1 cellular context compared by ENCODE assay signal in the genomic region with DNA sequence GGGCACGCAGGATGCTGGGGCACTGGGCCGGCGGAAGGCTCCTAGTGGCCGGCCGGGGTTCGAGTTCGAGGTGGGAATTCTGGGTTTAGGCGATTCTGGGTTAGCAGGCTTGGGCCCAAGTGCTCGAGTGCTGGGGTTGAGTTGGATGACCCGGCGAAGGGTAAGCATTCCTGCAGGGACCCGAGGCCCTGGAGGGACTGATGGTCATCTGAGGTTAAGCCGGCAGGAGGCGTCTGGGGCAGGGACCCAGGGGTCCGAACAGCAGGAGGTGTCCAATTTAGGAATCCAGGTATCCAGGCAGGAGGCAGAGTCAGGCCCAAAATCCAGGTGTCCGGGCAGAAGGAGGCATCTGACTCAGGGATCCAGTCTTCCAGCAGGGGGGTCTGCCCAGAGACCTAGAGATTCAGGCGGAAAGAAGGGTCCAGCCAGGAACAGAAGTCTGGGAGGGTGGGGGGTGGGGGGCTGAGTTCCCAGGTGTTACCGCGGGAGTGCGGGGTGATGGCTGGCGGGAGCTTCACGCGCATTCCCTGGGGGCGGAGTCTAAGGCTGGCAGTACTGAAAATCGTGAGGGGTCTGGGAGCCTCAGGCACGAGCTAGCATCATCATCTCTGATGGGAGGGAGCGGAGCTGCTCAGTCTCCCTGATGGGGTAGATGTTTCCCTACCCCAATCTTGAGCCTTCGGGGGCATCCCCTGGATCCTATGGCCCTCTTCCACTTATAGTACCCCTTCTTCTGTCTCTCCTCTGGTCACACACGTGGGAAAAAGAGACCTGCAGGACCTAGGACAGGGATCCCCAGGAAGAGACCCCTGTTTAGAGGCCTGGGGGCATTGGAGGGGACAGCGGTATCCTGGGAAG.
A peak's percentile ranks its signal among the peaks of the same experiment; 100 is the strongest.
TF ChIP-seq lines count a peak whose summit lies in the region.

No MANE protein-coding gene starts in this region.

TF ChIP-seq in K562, 482 proteins besides CTCF, POLR2A, EP300 and RAD21 (continues in another document):
- TF ChIP-seq, protein P1, sequence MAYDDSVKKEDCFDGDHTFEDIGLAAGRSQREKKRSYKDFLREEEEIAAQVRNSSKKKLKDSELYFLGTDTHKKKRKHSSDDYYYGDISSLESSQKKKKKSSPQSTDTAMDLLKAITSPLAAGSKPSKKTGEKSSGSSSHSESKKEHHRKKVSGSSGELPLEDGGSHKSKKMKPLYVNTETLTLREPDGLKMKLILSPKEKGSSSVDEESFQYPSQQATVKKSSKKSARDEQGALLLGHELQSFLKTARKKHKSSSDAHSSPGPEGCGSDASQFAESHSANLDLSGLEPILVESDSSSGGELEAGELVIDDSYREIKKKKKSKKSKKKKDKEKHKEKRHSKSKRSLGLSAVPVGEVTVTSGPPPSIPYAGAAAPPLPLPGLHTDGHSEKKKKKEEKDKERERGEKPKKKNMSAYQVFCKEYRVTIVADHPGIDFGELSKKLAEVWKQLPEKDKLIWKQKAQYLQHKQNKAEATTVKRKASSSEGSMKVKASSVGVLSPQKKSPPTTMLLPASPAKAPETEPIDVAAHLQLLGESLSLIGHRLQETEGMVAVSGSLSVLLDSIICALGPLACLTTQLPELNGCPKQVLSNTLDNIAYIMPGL (CRISPR knock-in tag; IDR thresholded peaks at IDR 0.05) = 0 out of 2 replicates have a peak, but pooled peaks have one; percentile 23
- TF ChIP-seq HMG20B (CRISPR knock-in tag; IDR thresholded peaks at IDR 0.05) (no peak), CAMTA2 (CRISPR knock-in tag; conservative IDR thresholded peaks at IDR 0.05) (0 out of 2 replicates have a peak, but pooled peaks have one; percentile 73), ZKSCAN1 (IDR thresholded peaks at IDR 0.05; ENCODE audit: low read depth, low read length) (0 out of 2 replicates have a peak, but pooled peaks have one; percentile 9), ATF1 (CRISPR knock-in tag; IDR thresholded peaks at IDR 0.05) (no peak), ATF1 (tag; IDR thresholded peaks at IDR 0.05) (peak; percentile 90), CHD4 (IDR thresholded peaks at IDR 0.05; ENCODE audit: insufficient read depth, insufficient replicate concordance, low read depth, low read length, poor library complexity, severe bottlenecking) (peak; percentile 80), SMARCB1 (IDR thresholded peaks at IDR 0.05; ENCODE audit: insufficient read length, low read depth) (no peak), HDAC1 (IDR thresholded peaks at IDR 0.05) (peak in 1 of 2 experiments; percentile 17; a peak in 2 of 4 replicates), ZKSCAN3 (CRISPR knock-in tag; IDR thresholded peaks at IDR 0.05) (no peak), GATAD2B (IDR thresholded peaks at IDR 0.05; ENCODE audit: borderline replicate concordance) (no peak), ZBTB7A (IDR thresholded peaks at IDR 0.05; ENCODE audit: borderline replicate concordance, control insufficient read depth, low read depth, low read length) (0 out of 2 replicates have a peak, but pooled peaks have one; percentile 35), MTA1 (IDR thresholded peaks at IDR 0.05; ENCODE audit: borderline replicate concordance) (0 out of 2 replicates have a peak, but pooled peaks have one; percentile 14), DIDO1 (tag; IDR thresholded peaks at IDR 0.05; ENCODE audit: low read depth) (no peak), ZSCAN32 (CRISPR knock-in tag; IDR thresholded peaks at IDR 0.05) (no peak), SMARCA5 (IDR thresholded peaks at IDR 0.05) (peak; percentile 61; the same call in 1 of the 2 replicates), SMC3 (conservative IDR thresholded peaks at IDR 0.05; ENCODE audit: insufficient read depth, low read depth, low read length) (0 out of 2 replicates have a peak, but pooled peaks have one; percentile 23), HDAC2 (IDR thresholded peaks at IDR 0.05) (0 out of 2 replicates have a peak, but pooled peaks have one; percentile 26), FOSL1 (tag; conservative IDR thresholded peaks at IDR 0.05) (peak; percentile 91), TGIF2 (CRISPR knock-in tag; IDR thresholded peaks at IDR 0.05) (0 out of 2 replicates have a peak, but pooled peaks have one; percentile 44), KAT7 (CRISPR knock-in tag; IDR thresholded peaks at IDR 0.05; ENCODE audit: borderline replicate concordance) (0 out of 2 replicates have a peak, but pooled peaks have one; percentile 45), ZNF830 (CRISPR knock-in tag; IDR thresholded peaks at IDR 0.05) (0 out of 2 replicates have a peak, but pooled peaks have one; percentile 52), NFIC (IDR thresholded peaks at IDR 0.05) (peak; percentile 39; the same call in 1 of the 2 replicates)
- TF ChIP-seq, protein P2, sequence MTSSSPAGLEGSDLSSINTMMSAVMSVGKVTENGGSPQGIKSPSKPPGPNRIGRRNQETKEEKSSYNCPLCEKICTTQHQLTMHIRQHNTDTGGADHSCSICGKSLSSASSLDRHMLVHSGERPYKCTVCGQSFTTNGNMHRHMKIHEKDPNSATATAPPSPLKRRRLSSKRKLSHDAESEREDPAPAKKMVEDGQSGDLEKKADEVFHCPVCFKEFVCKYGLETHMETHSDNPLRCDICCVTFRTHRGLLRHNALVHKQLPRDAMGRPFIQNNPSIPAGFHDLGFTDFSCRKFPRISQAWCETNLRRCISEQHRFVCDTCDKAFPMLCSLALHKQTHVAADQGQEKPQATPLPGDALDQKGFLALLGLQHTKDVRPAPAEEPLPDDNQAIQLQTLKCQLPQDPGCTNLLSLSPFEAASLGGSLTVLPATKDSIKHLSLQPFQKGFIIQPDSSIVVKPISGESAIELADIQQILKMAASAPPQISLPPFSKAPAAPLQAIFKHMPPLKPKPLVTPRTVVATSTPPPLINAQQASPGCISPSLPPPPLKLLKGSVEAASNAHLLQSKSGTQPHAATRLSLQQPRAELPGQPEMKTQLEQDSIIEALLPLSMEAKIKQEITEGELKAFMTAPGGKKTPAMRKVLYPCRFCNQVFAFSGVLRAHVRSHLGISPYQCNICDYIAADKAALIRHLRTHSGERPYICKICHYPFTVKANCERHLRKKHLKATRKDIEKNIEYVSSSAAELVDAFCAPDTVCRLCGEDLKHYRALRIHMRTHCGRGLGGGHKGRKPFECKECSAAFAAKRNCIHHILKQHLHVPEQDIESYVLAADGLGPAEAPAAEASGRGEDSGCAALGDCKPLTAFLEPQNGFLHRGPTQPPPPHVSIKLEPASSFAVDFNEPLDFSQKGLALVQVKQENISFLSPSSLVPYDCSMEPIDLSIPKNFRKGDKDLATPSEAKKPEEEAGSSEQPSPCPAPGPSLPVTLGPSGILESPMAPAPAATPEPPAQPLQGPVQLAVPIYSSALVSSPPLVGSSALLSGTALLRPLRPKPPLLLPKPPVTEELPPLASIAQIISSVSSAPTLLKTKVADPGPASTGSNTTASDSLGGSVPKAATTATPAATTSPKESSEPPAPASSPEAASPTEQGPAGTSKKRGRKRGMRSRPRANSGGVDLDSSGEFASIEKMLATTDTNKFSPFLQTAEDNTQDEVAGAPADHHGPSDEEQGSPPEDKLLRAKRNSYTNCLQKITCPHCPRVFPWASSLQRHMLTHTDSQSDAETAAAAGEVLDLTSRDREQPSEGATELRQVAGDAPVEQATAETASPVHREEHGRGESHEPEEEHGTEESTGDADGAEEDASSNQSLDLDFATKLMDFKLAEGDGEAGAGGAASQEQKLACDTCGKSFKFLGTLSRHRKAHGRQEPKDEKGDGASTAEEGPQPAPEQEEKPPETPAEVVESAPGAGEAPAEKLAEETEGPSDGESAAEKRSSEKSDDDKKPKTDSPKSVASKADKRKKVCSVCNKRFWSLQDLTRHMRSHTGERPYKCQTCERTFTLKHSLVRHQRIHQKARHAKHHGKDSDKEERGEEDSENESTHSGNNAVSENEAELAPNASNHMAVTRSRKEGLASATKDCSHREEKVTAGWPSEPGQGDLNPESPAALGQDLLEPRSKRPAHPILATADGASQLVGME (CRISPR knock-in tag; IDR thresholded peaks at IDR 0.05) = peak; percentile 62; the same call in 1 of the 2 replicates
- TF ChIP-seq, protein P3, sequence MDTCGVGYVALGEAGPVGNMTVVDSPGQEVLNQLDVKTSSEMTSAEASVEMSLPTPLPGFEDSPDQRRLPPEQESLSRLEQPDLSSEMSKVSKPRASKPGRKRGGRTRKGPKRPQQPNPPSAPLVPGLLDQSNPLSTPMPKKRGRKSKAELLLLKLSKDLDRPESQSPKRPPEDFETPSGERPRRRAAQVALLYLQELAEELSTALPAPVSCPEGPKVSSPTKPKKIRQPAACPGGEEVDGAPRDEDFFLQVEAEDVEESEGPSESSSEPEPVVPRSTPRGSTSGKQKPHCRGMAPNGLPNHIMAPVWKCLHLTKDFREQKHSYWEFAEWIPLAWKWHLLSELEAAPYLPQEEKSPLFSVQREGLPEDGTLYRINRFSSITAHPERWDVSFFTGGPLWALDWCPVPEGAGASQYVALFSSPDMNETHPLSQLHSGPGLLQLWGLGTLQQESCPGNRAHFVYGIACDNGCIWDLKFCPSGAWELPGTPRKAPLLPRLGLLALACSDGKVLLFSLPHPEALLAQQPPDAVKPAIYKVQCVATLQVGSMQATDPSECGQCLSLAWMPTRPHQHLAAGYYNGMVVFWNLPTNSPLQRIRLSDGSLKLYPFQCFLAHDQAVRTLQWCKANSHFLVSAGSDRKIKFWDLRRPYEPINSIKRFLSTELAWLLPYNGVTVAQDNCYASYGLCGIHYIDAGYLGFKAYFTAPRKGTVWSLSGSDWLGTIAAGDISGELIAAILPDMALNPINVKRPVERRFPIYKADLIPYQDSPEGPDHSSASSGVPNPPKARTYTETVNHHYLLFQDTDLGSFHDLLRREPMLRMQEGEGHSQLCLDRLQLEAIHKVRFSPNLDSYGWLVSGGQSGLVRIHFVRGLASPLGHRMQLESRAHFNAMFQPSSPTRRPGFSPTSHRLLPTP (IDR thresholded peaks at IDR 0.05; ENCODE audit: borderline replicate concordance, extremely low read depth, insufficient read length) = no peak
- TF ChIP-seq, protein P4, sequence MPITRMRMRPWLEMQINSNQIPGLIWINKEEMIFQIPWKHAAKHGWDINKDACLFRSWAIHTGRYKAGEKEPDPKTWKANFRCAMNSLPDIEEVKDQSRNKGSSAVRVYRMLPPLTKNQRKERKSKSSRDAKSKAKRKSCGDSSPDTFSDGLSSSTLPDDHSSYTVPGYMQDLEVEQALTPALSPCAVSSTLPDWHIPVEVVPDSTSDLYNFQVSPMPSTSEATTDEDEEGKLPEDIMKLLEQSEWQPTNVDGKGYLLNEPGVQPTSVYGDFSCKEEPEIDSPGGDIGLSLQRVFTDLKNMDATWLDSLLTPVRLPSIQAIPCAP (CRISPR knock-in tag; IDR thresholded peaks at IDR 0.05; ENCODE audit: borderline replicate concordance) = no peak
- TF ChIP-seq, protein P5, sequence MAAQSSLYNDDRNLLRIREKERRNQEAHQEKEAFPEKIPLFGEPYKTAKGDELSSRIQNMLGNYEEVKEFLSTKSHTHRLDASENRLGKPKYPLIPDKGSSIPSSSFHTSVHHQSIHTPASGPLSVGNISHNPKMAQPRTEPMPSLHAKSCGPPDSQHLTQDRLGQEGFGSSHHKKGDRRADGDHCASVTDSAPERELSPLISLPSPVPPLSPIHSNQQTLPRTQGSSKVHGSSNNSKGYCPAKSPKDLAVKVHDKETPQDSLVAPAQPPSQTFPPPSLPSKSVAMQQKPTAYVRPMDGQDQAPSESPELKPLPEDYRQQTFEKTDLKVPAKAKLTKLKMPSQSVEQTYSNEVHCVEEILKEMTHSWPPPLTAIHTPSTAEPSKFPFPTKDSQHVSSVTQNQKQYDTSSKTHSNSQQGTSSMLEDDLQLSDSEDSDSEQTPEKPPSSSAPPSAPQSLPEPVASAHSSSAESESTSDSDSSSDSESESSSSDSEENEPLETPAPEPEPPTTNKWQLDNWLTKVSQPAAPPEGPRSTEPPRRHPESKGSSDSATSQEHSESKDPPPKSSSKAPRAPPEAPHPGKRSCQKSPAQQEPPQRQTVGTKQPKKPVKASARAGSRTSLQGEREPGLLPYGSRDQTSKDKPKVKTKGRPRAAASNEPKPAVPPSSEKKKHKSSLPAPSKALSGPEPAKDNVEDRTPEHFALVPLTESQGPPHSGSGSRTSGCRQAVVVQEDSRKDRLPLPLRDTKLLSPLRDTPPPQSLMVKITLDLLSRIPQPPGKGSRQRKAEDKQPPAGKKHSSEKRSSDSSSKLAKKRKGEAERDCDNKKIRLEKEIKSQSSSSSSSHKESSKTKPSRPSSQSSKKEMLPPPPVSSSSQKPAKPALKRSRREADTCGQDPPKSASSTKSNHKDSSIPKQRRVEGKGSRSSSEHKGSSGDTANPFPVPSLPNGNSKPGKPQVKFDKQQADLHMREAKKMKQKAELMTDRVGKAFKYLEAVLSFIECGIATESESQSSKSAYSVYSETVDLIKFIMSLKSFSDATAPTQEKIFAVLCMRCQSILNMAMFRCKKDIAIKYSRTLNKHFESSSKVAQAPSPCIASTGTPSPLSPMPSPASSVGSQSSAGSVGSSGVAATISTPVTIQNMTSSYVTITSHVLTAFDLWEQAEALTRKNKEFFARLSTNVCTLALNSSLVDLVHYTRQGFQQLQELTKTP (IDR thresholded peaks at IDR 0.05; ENCODE audit: low read depth in 1 of 2, partially characterized antibody in 2 of 2) = peak in 1 of 2 experiments; percentile 61
- TF ChIP-seq, protein P6, sequence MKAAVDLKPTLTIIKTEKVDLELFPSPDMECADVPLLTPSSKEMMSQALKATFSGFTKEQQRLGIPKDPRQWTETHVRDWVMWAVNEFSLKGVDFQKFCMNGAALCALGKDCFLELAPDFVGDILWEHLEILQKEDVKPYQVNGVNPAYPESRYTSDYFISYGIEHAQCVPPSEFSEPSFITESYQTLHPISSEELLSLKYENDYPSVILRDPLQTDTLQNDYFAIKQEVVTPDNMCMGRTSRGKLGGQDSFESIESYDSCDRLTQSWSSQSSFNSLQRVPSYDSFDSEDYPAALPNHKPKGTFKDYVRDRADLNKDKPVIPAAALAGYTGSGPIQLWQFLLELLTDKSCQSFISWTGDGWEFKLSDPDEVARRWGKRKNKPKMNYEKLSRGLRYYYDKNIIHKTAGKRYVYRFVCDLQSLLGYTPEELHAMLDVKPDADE (conservative IDR thresholded peaks at IDR 0.05; ENCODE audit: control insufficient read depth, low read depth, low read length) = 0 out of 2 replicates have a peak, but pooled peaks have one; percentile 10
